Comparison of ENCODE assay signal across 33 cellular contexts in genomic region chr20:1826046-1826445, GRCh38.
A peak's percentile ranks its signal among the peaks of the same experiment; 100 is the strongest.
DNase-seq lines count a peak whose midpoint lies in the region; ATAC-seq and TF ChIP-seq lines count a peak whose summit lies in the region.
"Had no signal": no experiment of that assay in that cellular context is flagged by ENCODE, and none has a peak within 500 bp of the region (broad histone marks: within the 10 kb centered on the region; RNA-seq: fewer than 3 reads in every experiment).

No MANE protein-coding gene starts in this region.

- no peaks in the 10 kb centered on the region for H3K79me2 ChIP-seq in fibroblast of lung (ENCODE audit: control insufficient read depth, insufficient read depth, low read length)

- no peak overlapping the region for H3K4me3 Mint-ChIP-seq in CD14-positive monocyte
- H3K4me3 Mint-ChIP-seq: activated CD4-positive, alpha-beta memory T cell treated with anti-CD3 and anti-CD28 coated beads, Interleukin-2, amount 10 ng/mL, durations not matched to agents 7 days and 5 days; activated T-helper 1 cell treated with anti-CD3 and anti-CD28 coated beads, Interleukin-12 subunit alpha, Interleukin-12 subunit beta, Interleukin-2, Interleukin-4 antibody, amounts not matched to agents 30 ng/mL and 10 ng/mL and 1 ng/mL, durations not matched to agents 14 hours and 24 hours and 36 hours; central memory CD8-positive, alpha-beta T cell; natural killer cell treated with Interleukin-12 subunit alpha and Interleukin-12 subunit beta and Interleukin-15 and Interleukin-18, amount 100 ng/mL, for 72 hours; stimulated activated naive CD8-positive, alpha-beta T cell treated with anti-CD3 and anti-CD28 coated beads, Interleukin-15, Interleukin-2, amounts not matched to agents 100 ng/mL and 50 ng/mL, for 24 hours had no signal

- TF ChIP-seq POLR2A in gastrocnemius medialis (IDR thresholded peaks at IDR 0.05): no peak

- no peak overlapping the region for H3K9ac ChIP-seq in fibroblast of lung (ENCODE audit: insufficient read depth, low read length)
- peak overlapping the region; percentile 73 for H3K9ac ChIP-seq in skeletal muscle satellite cell (ENCODE audit: low read depth, low read length)

- H3K4me3 ChIP-seq in fibroblast of lung (replicated peaks in 1 of 4; ENCODE audit: control extremely low read depth in 1 of 4, insufficient read depth in 1 of 4, low read depth in 3 of 4, low read length in 4 of 4): no peak overlapping the region
- no peak overlapping the region for H3K4me3 ChIP-seq in skeletal muscle satellite cell (ENCODE audit: low read length)
- no peak overlapping the region for H3K4me3 ChIP-seq in gastrocnemius medialis
- H3K4me3 ChIP-seq: lower lobe of right lung, MG63, ovary, thyroid gland had no signal

- H3K27me3 ChIP-seq in fibroblast of lung (ENCODE audit: control insufficient read depth, insufficient read depth, low read length) (no peaks in the 10 kb centered on the region), skeletal muscle satellite cell (ENCODE audit: control insufficient read depth, insufficient read depth, low read length) (no peaks in the 10 kb centered on the region), gastrocnemius medialis (no peaks in the 10 kb centered on the region)
- H3K27me3 ChIP-seq: MG63, ovary, thyroid gland had no signal

- H3K9me3 ChIP-seq in fibroblast of lung (ENCODE audit: control insufficient read depth, insufficient read depth, low read depth, low read length): no peaks in the 10 kb centered on the region
- H3K9me3 ChIP-seq in skeletal muscle satellite cell (replicated peaks; ENCODE audit: low read length): no peaks in the 10 kb centered on the region
- no peaks in the 10 kb centered on the region for H3K9me3 ChIP-seq in gastrocnemius medialis
- H3K9me3 ChIP-seq: thyroid gland had no signal

- POLR2A ChIA-PET in RWPE1 (lab: Yijun Ruan, JAX; ENCODE audit: low non-redundant PET): no interaction called here

- in situ Hi-C loops in gastrocnemius medialis (cut with MboI; ENCODE audit: low sequenced_read_pairs in 4 of 4): no loop called here

- peaks cover 18% of the 10 kb centered on the region for H3K4me1 ChIP-seq in fibroblast of lung (ENCODE audit: control insufficient read depth, extremely low read depth, insufficient read depth, low read length)
- H3K4me1 ChIP-seq in skeletal muscle satellite cell (ENCODE audit: control insufficient read depth, insufficient read depth, low read length): peaks cover 57% of the 10 kb centered on the region
- H3K4me1 ChIP-seq in gastrocnemius medialis: peaks cover 7 to 8% of the 10 kb centered on the region in 2 donors
- H3K4me1 ChIP-seq: thyroid gland had no signal

- CTCF ChIA-PET in RWPE1 (lab: Yijun Ruan, JAX): no interaction called here

- peaks cover 82% of the 10 kb centered on the region for H3K4me1 Mint-ChIP-seq in CD14-positive monocyte
- H3K4me1 Mint-ChIP-seq: activated CD4-positive, alpha-beta memory T cell treated with anti-CD3 and anti-CD28 coated beads, Interleukin-2, amount 10 ng/mL, durations not matched to agents 7 days and 5 days; central memory CD8-positive, alpha-beta T cell had no signal

- H3K4me2 ChIP-seq in fibroblast of lung (ENCODE audit: extremely low read depth, insufficient read depth, low read length) (no peak overlapping the region), skeletal muscle satellite cell (ENCODE audit: low read length) (peak overlapping the region; percentile 21)

- no peak for DNase-seq in CD14-positive monocyte (ENCODE audit: low spot score)
- no peak for DNase-seq in RWPE1 (ENCODE audit: low spot score)
- no peak for DNase-seq in fibroblast of lung (ENCODE audit: low read depth in 2 of 2)
- DNase-seq in NCI-H1417 treated with DMSO at 0.1 percent for 48 hours (lab: John Stamatoyannopoulos, UW): no peak
- no peak for DNase-seq in gastrocnemius medialis
- DNase-seq: activated CD4-positive, alpha-beta memory T cell treated with anti-CD3 and anti-CD28 coated beads, Interleukin-2, amount 10 ng/mL, durations not matched to agents 7 days and 5 days; activated CD4-positive, alpha-beta T cell treated with anti-CD3 and anti-CD28 coated beads for 1 hour; activated CD8-positive, alpha-beta memory T cell treated with anti-CD3 and anti-CD28 coated beads, Interleukin-2, amount 50 U/mL, for 4 hours; activated naive CD4-positive, alpha-beta T cell treated with Interleukin-2 at 50 U/mL for 16 hours; Calu3; DMS79; hypothalamus; KG1; lower lobe of right lung; MG63; NCI-H1436; NCI-H2081 treated with DMSO at 0.1 percent for 48 hours; NCI-H2227 treated with DMSO at 0.1 percent for 48 hours; NCI-H526; NK-92 treated with Interleukin-12 subunit alpha and Interleukin-12 subunit beta, amount 100 ng/mL, for 24 hours; ovary; SHP77 treated with DMSO at 0.1 percent for 48 hours; stimulated activated CD4-positive, alpha-beta T cell treated with anti-CD3 and anti-CD28 coated beads, Interleukin-2, amount 100 ng/mL, for 24 hours; T-helper 2 cell; thyroid gland had no signal

- no peak overlapping the region for H2AFZ ChIP-seq in fibroblast of lung (ENCODE audit: low read length)

- ATAC-seq in HG02938 (IDR thresholded peaks at IDR 0.05; ENCODE audit: unreplicated experiment) (no peak), gastrocnemius medialis (no peak)
- ATAC-seq: lower lobe of right lung; natural killer cell treated with Interleukin-12 subunit alpha and Interleukin-12 subunit beta and Interleukin-15 and Interleukin-18, amount 100 ng/mL, for 72 hours; Panc1 had no signal

- intact Hi-C loops in CD14-positive monocyte (cut with micrococcal nuclease): no loop called here
- intact Hi-C loops in gastrocnemius medialis (cut with DNase I; ENCODE audit: low total_unique reads): no loop called here

- no peaks in the 10 kb centered on the region for H3K27me3 Mint-ChIP-seq in CD14-positive monocyte (ENCODE audit: low read depth in 3 of 3)
- H3K27me3 Mint-ChIP-seq: activated CD4-positive, alpha-beta memory T cell treated with anti-CD3 and anti-CD28 coated beads, Interleukin-2, amount 10 ng/mL, durations not matched to agents 7 days and 5 days had no signal

- no peaks in the 10 kb centered on the region for H4K20me1 ChIP-seq in fibroblast of lung (ENCODE audit: control insufficient read depth, extremely low read depth, insufficient read depth, low read length)

- H3K36me3 ChIP-seq in fibroblast of lung (ENCODE audit: control insufficient read depth, insufficient read depth, low read length): no peaks in the 10 kb centered on the region
- H3K36me3 ChIP-seq in skeletal muscle satellite cell (ENCODE audit: insufficient read depth, low read length): no peaks in the 10 kb centered on the region
- no peaks in the 10 kb centered on the region for H3K36me3 ChIP-seq in gastrocnemius medialis
- H3K36me3 ChIP-seq: lower lobe of right lung, MG63, ovary, thyroid gland had no signal

- peak; percentile 42 for TF ChIP-seq CTCF in CD14-positive monocyte (IDR thresholded peaks at IDR 0.05)
- no peak for TF ChIP-seq CTCF in RWPE1 (conservative IDR thresholded peaks at IDR 0.05; ENCODE audit: low read depth)
- no peak for TF ChIP-seq CTCF in fibroblast of lung (conservative IDR thresholded peaks at IDR 0.05 in 1 of 2, IDR thresholded peaks at IDR 0.05 in 1 of 2; ENCODE audit: low read depth in 1 of 2, low read length in 2 of 2)
- no peak for TF ChIP-seq CTCF in gastrocnemius medialis (IDR thresholded peaks at IDR 0.05 in 4 of 5, conservative IDR thresholded peaks at IDR 0.05 in 1 of 5)

- H3K9me3 Mint-ChIP-seq in CD14-positive monocyte: peaks cover 8 to 30% (median 19%) of the 10 kb centered on the region in 7 donors

- H3K36me3 Mint-ChIP-seq in CD14-positive monocyte: peaks cover 18 to 23% of the 10 kb centered on the region in 2 donors

- H3K27ac ChIP-seq in RWPE1 (peak overlapping the region; percentile 57), fibroblast of lung (ENCODE audit: insufficient read depth, low read length) (peak overlapping the region; percentile 17), gastrocnemius medialis (no peak overlapping the region)
- H3K27ac ChIP-seq: C4-2B, lower lobe of right lung, ovary, thyroid gland had no signal

- peak overlapping the region in 6 of 7 donors; percentile 40 to 75 (median 64) for H3K27ac Mint-ChIP-seq in CD14-positive monocyte
- H3K27ac Mint-ChIP-seq: activated CD4-positive, alpha-beta memory T cell treated with anti-CD3 and anti-CD28 coated beads, Interleukin-2, amount 10 ng/mL, durations not matched to agents 7 days and 5 days; activated T-helper 1 cell treated with anti-CD3 and anti-CD28 coated beads, Interleukin-12 subunit alpha, Interleukin-12 subunit beta, Interleukin-2, Interleukin-4 antibody, amounts not matched to agents 30 ng/mL and 10 ng/mL and 1 ng/mL, durations not matched to agents 14 hours and 24 hours and 36 hours; natural killer cell treated with Interleukin-12 subunit alpha and Interleukin-12 subunit beta and Interleukin-15 and Interleukin-18, amount 100 ng/mL, for 72 hours; stimulated activated naive CD8-positive, alpha-beta T cell treated with anti-CD3 and anti-CD28 coated beads, Interleukin-15, Interleukin-2, amounts not matched to agents 100 ng/mL and 50 ng/mL, for 24 hours had no signal

Comparison
In these comparisons a context has a peak if more than half of its experiments do, and no peak if none do; other contexts are left out.
1. H3K27ac ChIP-seq: peak in RWPE1 (single experiment) and fibroblast of lung (single experiment); none in gastrocnemius medialis (0 of 4).